Comparison of ENCODE assay signal across 11 cellular contexts in genomic region chr16:68382296-68382718, GRCh38.
DNase-seq lines count a peak whose midpoint lies in the region; ATAC-seq, FAIRE-seq and TF ChIP-seq lines count a peak whose summit lies in the region.
"Had no signal": no experiment of that assay in that cellular context is flagged by ENCODE, and none has a peak within 500 bp of the region (broad histone marks: within the 10 kb centered on the region; RNA-seq: fewer than 3 reads in every experiment).

No MANE protein-coding gene starts in this region.

- TF ChIP-seq CTCF in CD14-positive monocyte (IDR thresholded peaks at IDR 0.05) (peak; percentile 55), kidney epithelial cell (IDR thresholded peaks at IDR 0.05; ENCODE audit: insufficient read depth, low read length, poor library complexity, severe bottlenecking) (peak; percentile 13)

- no peaks in the 10 kb centered on the region for H3K36me3 ChIP-seq in kidney epithelial cell (ENCODE audit: control insufficient read depth, insufficient read depth, low read length)

- peaks cover 7% of the 10 kb centered on the region for H3K27me3 ChIP-seq in kidney epithelial cell (ENCODE audit: control insufficient read depth, insufficient read depth, low read length)

- peaks cover 6 to 11% (median 7%) of the 10 kb centered on the region in 3 donors for H3K27me3 Mint-ChIP-seq in CD14-positive monocyte (ENCODE audit: low read depth in 3 of 3)
- H3K27me3 Mint-ChIP-seq: activated naive CD8-positive, alpha-beta T cell had no signal

- peaks cover 28% of the 10 kb centered on the region for H3K4me1 Mint-ChIP-seq in CD14-positive monocyte

- no peak for ATAC-seq in left lobe of liver

- H3K36me3 Mint-ChIP-seq in CD14-positive monocyte: no peaks in the 10 kb centered on the region
- H3K36me3 Mint-ChIP-seq: activated naive CD8-positive, alpha-beta T cell had no signal

- FAIRE-seq in GM19239 (lab: Jason Lieb, UNC): peak; percentile 21

- H3K4me3 Mint-ChIP-seq in CD14-positive monocyte: no peak overlapping the region
- H3K4me3 Mint-ChIP-seq: activated naive CD8-positive, alpha-beta T cell had no signal

- no peak for DNase-seq in CD14-positive monocyte (ENCODE audit: low spot score)
- no peak for DNase-seq in GM19239 (ENCODE audit: insufficient read length, low spot score)
- DNase-seq in RPMI8226: peak; percentile 96
- DNase-seq in kidney epithelial cell (ENCODE audit: low read depth): no peak
- DNase-seq in left lobe of liver (ENCODE audit: low spot score): no peak
- no peak for DNase-seq in foreskin melanocyte
- no peak for DNase-seq in activated CD4-positive, CD25-positive, alpha-beta regulatory T cell treated with anti-CD3 and anti-CD28 coated beads, Interleukin-2, amount 50 U/mL, for 72 hours
- no peak for DNase-seq in anterior cingulate cortex (lab: John Stamatoyannopoulos, UW)
- DNase-seq: NCI-H1105 treated with DMSO at 0.1 percent for 48 hours had no signal

- intact Hi-C loops in CD14-positive monocyte (cut with micrococcal nuclease): no loop called here

- no peak overlapping the region for H3K4me3 ChIP-seq in kidney epithelial cell (ENCODE audit: low read depth, low read length)
- H3K4me3 ChIP-seq: lung had no signal

- H3K27ac Mint-ChIP-seq in CD14-positive monocyte: no peak overlapping the region
- H3K27ac Mint-ChIP-seq: activated naive CD8-positive, alpha-beta T cell had no signal

- peaks cover 0 to 4% (median 0%) of the 10 kb centered on the region in 7 donors for H3K9me3 Mint-ChIP-seq in CD14-positive monocyte
